14 cellular contexts compared by ENCODE assay signal in the genomic region with DNA sequence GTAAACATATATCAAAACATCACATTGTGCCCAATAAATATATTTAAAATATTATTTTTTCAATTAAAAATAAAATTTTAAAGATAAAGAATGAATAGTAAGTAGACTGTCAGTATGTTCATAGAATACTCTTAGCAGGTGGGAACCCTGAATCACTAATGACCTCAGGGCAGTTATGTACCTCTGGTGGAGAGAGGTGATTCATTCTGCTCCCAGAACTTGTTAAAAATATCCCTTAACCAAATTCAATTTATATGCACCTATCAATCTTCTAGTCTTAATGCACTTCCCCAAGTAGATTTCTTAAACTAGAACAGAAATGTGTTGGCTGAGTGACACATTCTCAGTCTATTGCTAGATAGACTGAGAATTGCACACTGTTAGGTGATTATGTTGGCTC.
DNase-seq lines count a peak whose midpoint lies in the region; ATAC-seq and TF ChIP-seq lines count a peak whose summit lies in the region.
"Had no signal": no experiment of that assay in that cellular context is flagged by ENCODE, and none has a peak within 500 bp of the region (broad histone marks: within the 10 kb centered on the region; RNA-seq: fewer than 3 reads in every experiment).

No MANE protein-coding gene starts in this region.

- TF ChIP-seq CTCF in RWPE2 (IDR thresholded peaks at IDR 0.05; ENCODE audit: poor library complexity, severe bottlenecking) (no peak), esophagus squamous epithelium (IDR thresholded peaks at IDR 0.05) (no peak), sigmoid colon (IDR thresholded peaks at IDR 0.05) (no peak)

- H3K4me1 Mint-ChIP-seq in stimulated activated naive B cell treated with anti-CD40 and anti-IgM and Interleukin-4, amounts not matched to agents 10 μg/mL and 1 μg/mL and 100 μg/mL, for 72 hours: peaks cover 19 to 31% of the 10 kb centered on the region in 2 donors

- H3K36me3 ChIP-seq in RWPE2 (ENCODE audit: low read depth): no peaks in the 10 kb centered on the region
- no peaks in the 10 kb centered on the region for H3K36me3 ChIP-seq in esophagus squamous epithelium
- no peaks in the 10 kb centered on the region for H3K36me3 ChIP-seq in sigmoid colon

- peaks cover 7% of the 10 kb centered on the region in 2 donors for H3K9me3 Mint-ChIP-seq in stimulated activated naive B cell treated with anti-CD40 and anti-IgM and Interleukin-4, amounts not matched to agents 10 μg/mL and 1 μg/mL and 100 μg/mL, for 72 hours

- no peak for TF ChIP-seq POLR2A in esophagus squamous epithelium (IDR thresholded peaks at IDR 0.05)
- TF ChIP-seq POLR2A in sigmoid colon (IDR thresholded peaks at IDR 0.05): no peak

- no peak overlapping the region for H3K27ac Mint-ChIP-seq in stimulated activated naive B cell treated with anti-CD40 and anti-IgM and Interleukin-4, amounts not matched to agents 10 μg/mL and 1 μg/mL and 100 μg/mL, for 72 hours
- H3K27ac Mint-ChIP-seq: B cell; CD4-positive, alpha-beta T cell had no signal

- intact Hi-C loops in esophagus squamous epithelium (cut with DNase I): no loop called here
- intact Hi-C loops in sigmoid colon (cut with DNase I): no loop called here

- no peak overlapping the region for H3K4me3 Mint-ChIP-seq in stimulated activated naive B cell treated with anti-CD40 and anti-IgM and Interleukin-4, amounts not matched to agents 10 μg/mL and 1 μg/mL and 100 μg/mL, for 72 hours
- H3K4me3 Mint-ChIP-seq: B cell; CD4-positive, alpha-beta T cell had no signal

- TF ChIP-seq EP300 in sigmoid colon (IDR thresholded peaks at IDR 0.05): no peak

- DNase-seq in M059J (ENCODE audit: low read depth) (peak; percentile 5), RWPE2 (ENCODE audit: low spot score) (no peak), epithelial cell of prostate (ENCODE audit: low read depth, low spot score) (peak; percentile 44), esophagus squamous epithelium (lab: John Stamatoyannopoulos, UW) (no peak), sigmoid colon (no peak)
- DNase-seq in stimulated activated naive B cell treated with anti-CD40 and anti-IgM and Interleukin-4, amounts not matched to agents 10 μg/mL and 1 μg/mL and 100 μg/mL, for 72 hours: no peak
- DNase-seq: C1 segment of cervical spinal cord; Calu3; CD4-positive, alpha-beta T cell; DMS 273 treated with DMSO at 0.1 percent for 48 hours; GM23248 had no signal

- H3K9me3 ChIP-seq in RWPE2 (ENCODE audit: severe bottlenecking) (no peaks in the 10 kb centered on the region), esophagus squamous epithelium (peaks cover 0 to 16% (median 12%) of the 10 kb centered on the region in 3 donors), sigmoid colon (peaks cover 0 to 3% (median 0%) of the 10 kb centered on the region in 4 donors)

- H3K4me1 ChIP-seq in RWPE2 (ENCODE audit: insufficient read depth, poor library complexity, severe bottlenecking) (peaks cover 32% of the 10 kb centered on the region), esophagus squamous epithelium (no peaks in the 10 kb centered on the region), sigmoid colon (no peaks in the 10 kb centered on the region)

- H3K27me3 ChIP-seq in RWPE2 (ENCODE audit: insufficient read depth, poor library complexity, severe bottlenecking) (no peaks in the 10 kb centered on the region), esophagus squamous epithelium (peaks cover 0 to 3% (median 0%) of the 10 kb centered on the region in 4 donors), sigmoid colon (no peaks in the 10 kb centered on the region)

- H3K27ac ChIP-seq in RWPE2 (ENCODE audit: poor library complexity, severe bottlenecking) (peak overlapping the region; percentile 89), epithelial cell of prostate (peak overlapping the region; percentile 64), esophagus squamous epithelium (no peak overlapping the region), sigmoid colon (no peak overlapping the region)
- H3K27ac ChIP-seq: GM23248 had no signal

- ATAC-seq in RWPE2 (ENCODE audit: low read depth) (peak; percentile 88), HG03442 (IDR thresholded peaks at IDR 0.05; ENCODE audit: unreplicated experiment) (no peak)
- peak; percentile 33 to 61 for ATAC-seq in stimulated activated naive B cell treated with anti-CD40 and anti-IgM and Interleukin-4, amounts not matched to agents 10 μg/mL and 1 μg/mL and 100 μg/mL, for 72 hours (replicated peaks)
- ATAC-seq: HCT116 had no signal

- H3K27me3 Mint-ChIP-seq in stimulated activated naive B cell treated with anti-CD40 and anti-IgM and Interleukin-4, amounts not matched to agents 10 μg/mL and 1 μg/mL and 100 μg/mL, for 72 hours: no peaks in the 10 kb centered on the region
- H3K27me3 Mint-ChIP-seq: B cell had no signal

- H3K36me3 Mint-ChIP-seq in stimulated activated naive B cell treated with anti-CD40 and anti-IgM and Interleukin-4, amounts not matched to agents 10 μg/mL and 1 μg/mL and 100 μg/mL, for 72 hours: peaks cover 5 to 7% of the 10 kb centered on the region in 2 donors

- H3K4me3 ChIP-seq in RWPE2 (ENCODE audit: severe bottlenecking) (no peak overlapping the region), esophagus squamous epithelium (no peak overlapping the region), sigmoid colon (no peak overlapping the region)
- H3K4me3 ChIP-seq: GM23248 had no signal

Comparison
In these comparisons a context has a peak if more than half of its experiments do, and no peak if none do; other contexts are left out.
1. DNase-seq: peak in M059J (single experiment) and epithelial cell of prostate (single experiment); none in RWPE2 (single experiment), stimulated activated naive B cell treated with anti-CD40 and anti-IgM and Interleukin-4, amounts not matched to agents 10 μg/mL and 1 μg/mL and 100 μg/mL, for 72 hours (single experiment), esophagus squamous epithelium (single experiment) and sigmoid colon (single experiment).
2. H3K27ac ChIP-seq: peak in RWPE2 (single experiment) and epithelial cell of prostate (single experiment); none in esophagus squamous epithelium (0 of 4) and sigmoid colon (0 of 4).